ENCODE assay signal across 8 cellular contexts in genomic region chr12:6230321-6231110, GRCh38. TPM values are rescaled to one million over a fixed set of nuclear protein-coding genes. Genes with fewer than 3 reads are reported as not detected.
DNase-seq lines count a peak whose midpoint lies in the region; TF ChIP-seq lines count a peak whose summit lies in the region.

No MANE protein-coding gene starts in this region.

- H3K36me3 ChIP-seq in Loucy (ENCODE audit: insufficient read depth, low read length) (no peaks in the 10 kb centered on the region), mucosa of stomach (ENCODE audit: control insufficient read depth, insufficient read depth, low read length) (peaks cover 9% of the 10 kb centered on the region), A673 (ENCODE audit: insufficient read depth, low read length, poor library complexity, severe bottlenecking) (no peaks in the 10 kb centered on the region)

- CTCF ChIA-PET in activated CD4-positive, alpha-beta memory T cell treated with anti-CD3 and anti-CD28 coated beads for 36 hours (lab: Charles Lee): interaction anchor here (1.0 to 1.2 kb wide), 3 partner anchors 25 to 49 kb away, joined by 3 to 5 read pairs (median 4); no protein-coding TSS in a partner anchor
- CTCF ChIA-PET in A673 (lab: Charles Lee): no interaction called here

- H3K79me2 ChIP-seq in Loucy (ENCODE audit: insufficient read depth, low read length): no peaks in the 10 kb centered on the region

- intact Hi-C loops in activated CD4-positive, alpha-beta memory T cell treated with anti-CD3 and anti-CD28 coated beads for 36 hours (cut with micrococcal nuclease): loop anchor here (5.0 kb wide), 1 partner anchor 47 kb away; no protein-coding TSS in a partner anchor
- intact Hi-C loops in dendritic cell treated with granulocyte-macrophage colony-stimulating factor and Interleukin-4, amounts not matched to agents 40 ng/mL and 50 ng/mL, for 4 days (cut with micrococcal nuclease): no loop called here
- intact Hi-C loops in A673 (cut with micrococcal nuclease; ENCODE audit: unreplicated experiment): no loop called here

- peak; percentile 39 for TF ChIP-seq POLR2A in GM19099 (IDR thresholded peaks at IDR 0.05; ENCODE audit: extremely low read depth, insufficient read length, low read depth)

- H3K36me3 Mint-ChIP-seq in activated CD4-positive, alpha-beta memory T cell treated with anti-CD3 and anti-CD28 coated beads for 36 hours: no peaks in the 10 kb centered on the region
- peaks cover 67% of the 10 kb centered on the region for H3K36me3 Mint-ChIP-seq in dendritic cell treated with granulocyte-macrophage colony-stimulating factor and Interleukin-4, amounts not matched to agents 40 ng/mL and 50 ng/mL, for 4 days (ENCODE audit: low read depth)

- H3K4me2 ChIP-seq in Loucy (ENCODE audit: low read depth, low read length, poor library complexity, severe bottlenecking): peak overlapping the region; percentile 51

- H3K27me3 Mint-ChIP-seq in activated CD4-positive, alpha-beta memory T cell treated with anti-CD3 and anti-CD28 coated beads for 36 hours: peaks cover 2% of the 10 kb centered on the region
- H3K27me3 Mint-ChIP-seq in dendritic cell treated with granulocyte-macrophage colony-stimulating factor and Interleukin-4, amounts not matched to agents 40 ng/mL and 50 ng/mL, for 4 days: peaks cover 7% of the 10 kb centered on the region

- H4K20me1 ChIP-seq in Loucy (ENCODE audit: insufficient read depth, low read length, poor library complexity, severe bottlenecking): no peaks in the 10 kb centered on the region

- H3F3A ChIP-seq in Loucy (ENCODE audit: low read depth): no peaks in the 10 kb centered on the region

- H3K9me3 Mint-ChIP-seq in activated CD4-positive, alpha-beta memory T cell treated with anti-CD3 and anti-CD28 coated beads for 36 hours: no peaks in the 10 kb centered on the region
- no peaks in the 10 kb centered on the region for H3K9me3 Mint-ChIP-seq in dendritic cell treated with granulocyte-macrophage colony-stimulating factor and Interleukin-4, amounts not matched to agents 40 ng/mL and 50 ng/mL, for 4 days

- peak overlapping the region; percentile 0; the same call in 1 of the 2 replicates for H2AFZ ChIP-seq in Loucy (ENCODE audit: low read length)

- POLR2A ChIA-PET in activated CD4-positive, alpha-beta memory T cell treated with anti-CD3 and anti-CD28 coated beads for 36 hours (lab: Charles Lee): no interaction called here
- POLR2A ChIA-PET in A673 (lab: Charles Lee; ENCODE audit: low non-redundant PET): no interaction called here

- H3K4me3 Mint-ChIP-seq in activated CD4-positive, alpha-beta memory T cell treated with anti-CD3 and anti-CD28 coated beads for 36 hours: no peak overlapping the region
- H3K4me3 Mint-ChIP-seq in dendritic cell treated with granulocyte-macrophage colony-stimulating factor and Interleukin-4, amounts not matched to agents 40 ng/mL and 50 ng/mL, for 4 days: peak overlapping the region; percentile 15

- no peak for TF ChIP-seq CTCF in Loucy (conservative IDR thresholded peaks at IDR 0.05; ENCODE audit: low read length)
- TF ChIP-seq CTCF in A673 (conservative IDR thresholded peaks at IDR 0.05; ENCODE audit: low read depth, low read length): no peak

- no peak overlapping the region for H3K27ac ChIP-seq in A673 (ENCODE audit: low read depth, low read length, poor library complexity, severe bottlenecking)

- H3K27ac Mint-ChIP-seq in activated CD4-positive, alpha-beta memory T cell treated with anti-CD3 and anti-CD28 coated beads for 36 hours: peak overlapping the region; percentile 40
- H3K27ac Mint-ChIP-seq in dendritic cell treated with granulocyte-macrophage colony-stimulating factor and Interleukin-4, amounts not matched to agents 40 ng/mL and 50 ng/mL, for 4 days: peak overlapping the region; percentile 85

- H3K9me3 ChIP-seq in Loucy (ENCODE audit: insufficient read depth, low read depth, low read length): no peaks in the 10 kb centered on the region
- H3K9me3 ChIP-seq in mucosa of stomach (ENCODE audit: control insufficient read depth, low read length): no peaks in the 10 kb centered on the region
- no peaks in the 10 kb centered on the region for H3K9me3 ChIP-seq in A673 (ENCODE audit: low read depth, low read length, poor library complexity, severe bottlenecking)

- DNase-seq in activated CD4-positive, alpha-beta memory T cell treated with anti-CD3 and anti-CD28 coated beads for 36 hours: peak; percentile 75
- peak; percentile 58 to 60 for DNase-seq in stimulated activated CD8-positive, alpha-beta memory T cell treated with anti-CD3 and anti-CD28 coated beads, Interleukin-7, amount 100 ng/mL, for 4 hours (ENCODE audit: low read depth in 2 of 2)
- no peak for DNase-seq in A673 (ENCODE audit: low spot score)
- DNase-seq in T1000 (lab: John Stamatoyannopoulos, UW): no peak

- no peaks in the 10 kb centered on the region for H3K27me3 ChIP-seq in Loucy (ENCODE audit: insufficient read depth, low read length, poor library complexity, severe bottlenecking)
- H3K27me3 ChIP-seq in mucosa of stomach (ENCODE audit: control insufficient read depth, insufficient read depth, low read length): no peaks in the 10 kb centered on the region
- no peaks in the 10 kb centered on the region for H3K27me3 ChIP-seq in A673 (replicated peaks; ENCODE audit: insufficient read depth, low read depth, low read length, poor library complexity)

- no TSS peak for BruUV-seq in A673 (replicated peaks; lab: Mats Ljungman, UMichigan)

- peaks cover 9% of the 10 kb centered on the region for H3K4me1 Mint-ChIP-seq in activated CD4-positive, alpha-beta memory T cell treated with anti-CD3 and anti-CD28 coated beads for 36 hours (ENCODE audit: low read depth)
- peaks cover 55% of the 10 kb centered on the region for H3K4me1 Mint-ChIP-seq in dendritic cell treated with granulocyte-macrophage colony-stimulating factor and Interleukin-4, amounts not matched to agents 40 ng/mL and 50 ng/mL, for 4 days (ENCODE audit: low read depth)

- no peaks in the 10 kb centered on the region for H3K9me2 ChIP-seq in Loucy (replicated peaks; ENCODE audit: low read depth, low read length)

- H3K9ac ChIP-seq in Loucy (ENCODE audit: low read depth, low read length, poor library complexity, severe bottlenecking) (peak overlapping the region; percentile 57), mucosa of stomach (ENCODE audit: low read length) (peak overlapping the region; percentile 61)

- peak overlapping the region; percentile 23 for H3K4me3 ChIP-seq in Loucy (ENCODE audit: low read length, poor library complexity, severe bottlenecking)
- no peak overlapping the region for H3K4me3 ChIP-seq in mucosa of stomach (ENCODE audit: low read length)
- no peak overlapping the region for H3K4me3 ChIP-seq in A673 (ENCODE audit: low read depth, low read length, poor library complexity, severe bottlenecking)

- H3K4me1 ChIP-seq in Loucy (ENCODE audit: insufficient read depth, low read length, poor library complexity, severe bottlenecking): peaks cover 39% of the 10 kb centered on the region
- peaks cover 95% of the 10 kb centered on the region for H3K4me1 ChIP-seq in mucosa of stomach (ENCODE audit: control insufficient read depth, insufficient read depth, low read length)
- H3K4me1 ChIP-seq in A673 (ENCODE audit: insufficient read depth, low read length, poor library complexity, severe bottlenecking): no peaks in the 10 kb centered on the region

RNA-seq across cellular contexts. Expression of gene CD9, which starts 30.3 kb away (rescaled TPM):
- 1 to 10 TPM; 1.5 to 2.3 TPM for total RNA-seq in activated CD4-positive, alpha-beta memory T cell treated with anti-CD3 and anti-CD28 coated beads for 36 hours
- total RNA-seq in A673 (2021): 2.8 TPM in 2 replicates

Comparison
In these comparisons a context has a peak if more than half of its experiments do, and no peak if none do; other contexts are left out.
1. DNase-seq: peak in activated CD4-positive, alpha-beta memory T cell treated with anti-CD3 and anti-CD28 coated beads for 36 hours (single experiment) and stimulated activated CD8-positive, alpha-beta memory T cell treated with anti-CD3 and anti-CD28 coated beads, Interleukin-7, amount 100 ng/mL, for 4 hours (2 of 2); none in A673 (single experiment) and T1000 (single experiment).